ENCODE assay signal across 35 cellular contexts in the genomic region with DNA sequence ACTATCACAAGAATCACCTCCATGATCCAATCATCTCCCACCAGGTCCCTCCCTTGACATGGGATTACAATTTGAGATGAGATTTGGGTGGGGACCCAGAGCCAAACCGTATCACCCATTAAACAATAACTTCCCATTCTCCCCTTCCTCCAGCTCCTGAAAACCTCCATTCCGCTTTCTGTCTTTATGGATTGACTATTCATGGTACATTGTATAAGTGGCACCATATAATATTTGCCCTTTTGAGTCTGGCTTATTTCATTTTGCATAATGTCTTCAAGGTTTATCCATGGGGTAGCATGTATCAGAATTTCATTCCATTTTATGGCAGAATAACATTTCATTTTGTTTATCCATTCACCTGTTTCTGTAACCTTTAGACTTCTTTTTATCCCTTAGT. TPM values are rescaled to one million over a fixed set of nuclear protein-coding genes. Genes with fewer than 3 reads are reported as not detected.
A peak's percentile ranks its signal among the peaks of the same experiment; 100 is the strongest.
DNase-seq lines count a peak whose midpoint lies in the region; ATAC-seq and TF ChIP-seq lines count a peak whose summit lies in the region.
"Had no signal": no experiment of that assay in that cellular context is flagged by ENCODE, and none has a peak within 500 bp of the region (broad histone marks: within the 10 kb centered on the region; RNA-seq: fewer than 3 reads in every experiment).

No MANE protein-coding gene starts in this region.

- H3K36me3 Mint-ChIP-seq in glutamatergic neuron (ENCODE audit: unreplicated experiment) (peaks cover 9% of the 10 kb centered on the region), neural progenitor cell (peaks cover 18% of the 10 kb centered on the region)

- no peaks in the 10 kb centered on the region for H3K27me3 ChIP-seq in neural cell (ENCODE audit: insufficient read depth, low read depth, low read length)
- no peaks in the 10 kb centered on the region for H3K27me3 ChIP-seq in neural progenitor cell
- no peaks in the 10 kb centered on the region for H3K27me3 ChIP-seq in thyroid gland
- H3K27me3 ChIP-seq: BE2C; BLaER1; BLaER1 treated with 17β-estradiol and CSF1 and Interleukin-3, amounts not matched to agents 10 nM and 100 nM had no signal

- no peak for DNase-seq in glutamatergic neuron
- no peak for DNase-seq in neural progenitor cell (ENCODE audit: low spot score)
- DNase-seq in thyroid gland = no peak
- no peak for DNase-seq in dermis blood vessel endothelial cell
- DNase-seq: 8988T; ACHN; AML-193; BE2C; C1 segment of cervical spinal cord; Caco-2; Calu3; CD4-positive, alpha-beta memory T cell; CD4-positive, alpha-beta T cell; CD4-positive, CD25-positive, alpha-beta regulatory T cell; CD8-positive, alpha-beta memory T cell; CD8-positive, alpha-beta T cell; COR-L47; DMS 273 treated with DMSO at 0.1 percent for 48 hours; DMS153; DMS53; DMS79; DMS79 treated with DMSO at 0.1 percent for 48 hours; DND-41; EL had no signal

- H3K36me3 ChIP-seq in HEK293 (ENCODE audit: control insufficient read depth in 2 of 2, insufficient read depth in 1 of 2, low read length in 2 of 2) (peaks cover 0 to 3% of the 10 kb centered on the region in 2 experiments; a peak in 1 of 3 replicates), neural cell (ENCODE audit: insufficient read depth, low read length) (no peaks in the 10 kb centered on the region), neural progenitor cell (no peaks in the 10 kb centered on the region), thyroid gland (no peaks in the 10 kb centered on the region)
- H3K36me3 ChIP-seq: BE2C had no signal

- H3K79me2 ChIP-seq in neural cell (replicated peaks; ENCODE audit: insufficient read depth, low read length) = no peaks in the 10 kb centered on the region
- H3K79me2 ChIP-seq in neural progenitor cell (ENCODE audit: low read depth) = no peaks in the 10 kb centered on the region

- TF ChIP-seq EP300 in neural cell (conservative IDR thresholded peaks at IDR 0.05; ENCODE audit: poor library complexity, severe bottlenecking) = no peak

- POLR2A ChIA-PET in HEK293 (lab: Yijun Ruan, JAX) = no interaction called here

- H3K9ac ChIP-seq in neural cell (ENCODE audit: low read length) (no peak overlapping the region), neural progenitor cell (no peak overlapping the region)
- H3K9ac ChIP-seq: BLaER1; BLaER1 treated with 17β-estradiol and CSF1 and Interleukin-3, amounts not matched to agents 10 nM and 100 nM had no signal

- H3F3A ChIP-seq in neural cell (ENCODE audit: insufficient read depth, low read length, poor library complexity, severe bottlenecking) = no peaks in the 10 kb centered on the region
- H3F3A ChIP-seq in neural progenitor cell (ENCODE audit: low read depth) = peaks cover 30% of the 10 kb centered on the region

- TF ChIP-seq RAD21 in neural cell (conservative IDR thresholded peaks at IDR 0.05) = no peak

- 96 to 100% methylated on average over 2 of the region's 2 CpGs for WGBS in thyroid gland, 2 donors

- H3K9me2 ChIP-seq in neural cell (ENCODE audit: insufficient read depth, low read length) = no peaks in the 10 kb centered on the region

- H3K27me3 Mint-ChIP-seq in glutamatergic neuron (ENCODE audit: unreplicated experiment) (no peaks in the 10 kb centered on the region), neural progenitor cell (ENCODE audit: insufficient read depth, low read depth) (no peaks in the 10 kb centered on the region)
- H3K27me3 Mint-ChIP-seq: B cell; CD4-positive, alpha-beta memory T cell; CD4-positive, alpha-beta T cell; CD4-positive, CD25-positive, alpha-beta regulatory T cell; CD8-positive, alpha-beta memory T cell had no signal

- H3K9me3 ChIP-seq in HEK293 (ENCODE audit: control insufficient read depth, insufficient read depth, low read depth, low read length) (no peaks in the 10 kb centered on the region), neural cell (ENCODE audit: low read length) (no peaks in the 10 kb centered on the region), neural progenitor cell (ENCODE audit: low read depth) (no peaks in the 10 kb centered on the region), thyroid gland (no peaks in the 10 kb centered on the region)
- H3K9me3 ChIP-seq: A549; BE2C; BLaER1; BLaER1 treated with 17β-estradiol and CSF1 and Interleukin-3, amounts not matched to agents 10 nM and 100 nM; Caco-2 had no signal

- intact Hi-C loops in thyroid gland (cut with DNase I) = no loop called here

- H3K4me2 ChIP-seq in neural cell (ENCODE audit: low read length) = no peak overlapping the region
- no peak overlapping the region for H3K4me2 ChIP-seq in neural progenitor cell
- H3K4me2 ChIP-seq: A549; BLaER1; BLaER1 treated with 17β-estradiol and CSF1 and Interleukin-3, amounts not matched to agents 10 nM and 100 nM had no signal

- H2AFZ ChIP-seq in neural cell (ENCODE audit: low read depth, low read length) (no peak overlapping the region), neural progenitor cell (replicated peaks) (no peak overlapping the region)

- H3K4me3 Mint-ChIP-seq in glutamatergic neuron (ENCODE audit: unreplicated experiment) (no peak overlapping the region), neural progenitor cell (peak overlapping the region; percentile 2)
- H3K4me3 Mint-ChIP-seq: B cell; CD14-positive monocyte; CD4-positive, alpha-beta memory T cell; CD4-positive, alpha-beta T cell; CD4-positive, CD25-positive, alpha-beta regulatory T cell; CD8-positive, alpha-beta T cell had no signal

- H3K4me3 ChIP-seq in HEK293 (ENCODE audit: low read depth, low read length) = no peak overlapping the region
- H3K4me3 ChIP-seq in neural cell (ENCODE audit: low read length) = no peak overlapping the region
- H3K4me3 ChIP-seq in neural progenitor cell = no peak overlapping the region
- H3K4me3 ChIP-seq in thyroid gland (replicated peaks in 1 of 3) = no peak overlapping the region
- H3K4me3 ChIP-seq: A549; BLaER1; BLaER1 treated with 17β-estradiol and CSF1 and Interleukin-3, amounts not matched to agents 10 nM and 100 nM had no signal

- TF ChIP-seq CTCF in HEK293 (tag by site-specific recombination; IDR thresholded peaks at IDR 0.05) (no peak), glutamatergic neuron (IDR thresholded peaks at IDR 0.05; ENCODE audit: partially characterized antibody, unreplicated experiment) (peak; percentile 0), neural cell (IDR thresholded peaks at IDR 0.05; ENCODE audit: poor library complexity, severe bottlenecking) (no peak), neural progenitor cell (IDR thresholded peaks at IDR 0.05) (no peak), thyroid gland (IDR thresholded peaks at IDR 0.05) (no peak)

- H3K4me1 ChIP-seq in HEK293 (ENCODE audit: control insufficient read depth, insufficient read depth, low read length) (peaks cover 11% of the 10 kb centered on the region; the same call in 1 of the 2 replicates), neural progenitor cell (peaks cover 32% of the 10 kb centered on the region), thyroid gland (peaks cover 8 to 11% of the 10 kb centered on the region in 2 donors)
- H3K4me1 ChIP-seq: Caco-2 had no signal

- ATAC-seq in GM18873 (IDR thresholded peaks at IDR 0.05; ENCODE audit: low FRiP score, unreplicated experiment) = no peak
- ATAC-seq in GM21360 (IDR thresholded peaks at IDR 0.05; ENCODE audit: unreplicated experiment) = no peak
- ATAC-seq: A549; CD8-positive, alpha-beta T cell had no signal

- CTCF ChIA-PET in HEK293 (lab: Yijun Ruan, JAX) = interaction anchor here (2.5 kb wide), 1 partner anchor 9 kb away, joined by 7 read pairs; no protein-coding TSS in a partner anchor

- H4K20me1 ChIP-seq in neural cell (ENCODE audit: insufficient read depth) (no peaks in the 10 kb centered on the region), neural progenitor cell (ENCODE audit: low read depth) (no peaks in the 10 kb centered on the region)
- H4K20me1 ChIP-seq: BLaER1; BLaER1 treated with 17β-estradiol and CSF1 and Interleukin-3, amounts not matched to agents 10 nM and 100 nM had no signal

- TF ChIP-seq POLR2A in thyroid gland (IDR thresholded peaks at IDR 0.05) = no peak

- H3K27ac Mint-ChIP-seq in glutamatergic neuron (ENCODE audit: unreplicated experiment) (peak overlapping the region; percentile 81), neural progenitor cell (peak overlapping the region; percentile 45)
- H3K27ac Mint-ChIP-seq: B cell; CD14-positive monocyte; CD4-positive, alpha-beta T cell; CD8-positive, alpha-beta T cell had no signal

- H3K9me3 Mint-ChIP-seq in glutamatergic neuron (ENCODE audit: unreplicated experiment) (peaks cover 2% of the 10 kb centered on the region), neural progenitor cell (peaks cover 10% of the 10 kb centered on the region)
- H3K9me3 Mint-ChIP-seq: CD14-positive monocyte; CD4-positive, alpha-beta memory T cell; CD4-positive, alpha-beta T cell; CD4-positive, CD25-positive, alpha-beta regulatory T cell; CD8-positive, alpha-beta memory T cell; CD8-positive, alpha-beta T cell had no signal

- H3K27ac ChIP-seq in HEK293 (ENCODE audit: extremely low read depth, low read depth, low read length) = no peak overlapping the region
- peak overlapping the region; percentile 83 for H3K27ac ChIP-seq in neural cell (ENCODE audit: low read length)
- H3K27ac ChIP-seq in neural progenitor cell = no peak overlapping the region
- no peak overlapping the region for H3K27ac ChIP-seq in thyroid gland
- H3K27ac ChIP-seq: 22Rv1; A549; BLaER1; BLaER1 treated with 17β-estradiol and CSF1 and Interleukin-3, amounts not matched to agents 10 nM and 100 nM; C4-2B had no signal

- H3K4me1 Mint-ChIP-seq in glutamatergic neuron (ENCODE audit: low read depth, unreplicated experiment) (peaks cover 18% of the 10 kb centered on the region), neural progenitor cell (peaks cover 17% of the 10 kb centered on the region)
- H3K4me1 Mint-ChIP-seq: CD4-positive, alpha-beta memory T cell; CD8-positive, alpha-beta memory T cell had no signal

TF ChIP-seq in HEK293, 187 proteins besides CTCF, POLR2A, EP300 and RAD21:
- no peak for TF ChIP-seq GLIS2 (tag by site-specific recombination; IDR thresholded peaks at IDR 0.05)
- peak; percentile 90 for TF ChIP-seq ZNF133 (tag by site-specific recombination; IDR thresholded peaks at IDR 0.05)

TF ChIP-seq in neural cell, 6 proteins besides CTCF, POLR2A, EP300 and RAD21 (continues in another document):
- no peak for TF ChIP-seq SMC3 (conservative IDR thresholded peaks at IDR 0.05; ENCODE audit: poor library complexity)

RNA-seq across cellular contexts. Expression of gene GARS1, which starts 39.2 kb away (rescaled TPM):
- total RNA-seq in glutamatergic neuron (ENCODE audit: unreplicated experiment) (511 TPM), neural progenitor cell (ENCODE audit: low replicate concordance) (95.9 and 116 TPM in 2 replicates), thyroid gland (10 to 100 TPM; 59.7 to 79.2 (median 72.9) TPM), dermis blood vessel endothelial cell (59.2 and 147 TPM in 2 replicates)
- 90.8 and 99.1 TPM in 2 replicates for polyA plus RNA-seq in neural cell
- 71.3 and 111 TPM in 2 replicates for polyA minus RNA-seq in neural cell

RNA-seq across cellular contexts. Expression of gene GGCT, which starts 50.9 kb away (rescaled TPM):
- total RNA-seq in glutamatergic neuron (ENCODE audit: unreplicated experiment) = 25.0 TPM
- polyA plus RNA-seq in neural cell = 39.8 and 40.5 TPM in 2 replicates
- 10.0 and 13.3 TPM in 2 replicates for polyA minus RNA-seq in neural cell
- 97.1 and 160 TPM in 2 replicates for total RNA-seq in neural progenitor cell (ENCODE audit: low replicate concordance)
- total RNA-seq in thyroid gland = 10 to 100 TPM; 24.1 to 47.0 (median 30.1) TPM
- 28.6 and 35.6 TPM in 2 replicates for total RNA-seq in dermis blood vessel endothelial cell
